11 cellular contexts compared by ENCODE assay signal in genomic region chr4:11397819-11398610, GRCh38. TPM values are rescaled to one million over a fixed set of nuclear protein-coding genes. Genes with fewer than 3 reads are reported as not detected.
DNase-seq lines count a peak whose midpoint lies in the region; ATAC-seq, FAIRE-seq and TF ChIP-seq lines count a peak whose summit lies in the region.
"Had no signal": no experiment of that assay in that cellular context is flagged by ENCODE, and none has a peak within 500 bp of the region (broad histone marks: within the 10 kb centered on the region; RNA-seq: fewer than 3 reads in every experiment).

No MANE protein-coding gene starts in this region.

- 90% methylated on average over 5 of the region's 5 CpGs for WGBS in smooth muscle cell (ENCODE audit: low lambda C conversion rate)
- WGBS in upper lobe of left lung, 2 donors = 73 to 75% methylated on average over 5 of the region's 5 CpGs

- no peak overlapping the region for H3K4me3 ChIP-seq in smooth muscle cell
- no peak overlapping the region for H3K4me3 ChIP-seq in upper lobe of left lung

- H4K20me1 ChIP-seq in smooth muscle cell (ENCODE audit: low read depth) = no peaks in the 10 kb centered on the region

- H3K4me2 ChIP-seq in smooth muscle cell = no peak overlapping the region

- H2AFZ ChIP-seq in smooth muscle cell (ENCODE audit: low read depth) = no peak overlapping the region

- no peak for TF ChIP-seq POLR2A in upper lobe of left lung (IDR thresholded peaks at IDR 0.05)

- no peaks in the 10 kb centered on the region for H3K79me2 ChIP-seq in smooth muscle cell (ENCODE audit: low read depth)

- peaks cover 7% of the 10 kb centered on the region for H3F3A ChIP-seq in smooth muscle cell (ENCODE audit: low read depth)

- no peaks in the 10 kb centered on the region for H3K27me3 ChIP-seq in smooth muscle cell (ENCODE audit: low read depth)
- H3K27me3 ChIP-seq in upper lobe of left lung = no peaks in the 10 kb centered on the region

- H3K9me3 ChIP-seq in smooth muscle cell (replicated peaks; ENCODE audit: low read depth) (no peaks in the 10 kb centered on the region), upper lobe of left lung (no peaks in the 10 kb centered on the region)

- H3K27ac ChIP-seq in smooth muscle cell (ENCODE audit: low read depth) (no peak overlapping the region), upper lobe of left lung (no peak overlapping the region)

- H3K4me1 ChIP-seq in smooth muscle cell (ENCODE audit: low read depth) (peaks cover 4% of the 10 kb centered on the region), upper lobe of left lung (no peaks in the 10 kb centered on the region)

- TF ChIP-seq EP300 in upper lobe of left lung (IDR thresholded peaks at IDR 0.05) = no peak

- FAIRE-seq in D721Med (lab: Jason Lieb, UNC) = no peak
- FAIRE-seq: HTR-8/SVneo had no signal

- H3K9ac ChIP-seq in smooth muscle cell (ENCODE audit: low read depth) = no peak overlapping the region

- peak; percentile 74 for ATAC-seq in GM18867 (IDR thresholded peaks at IDR 0.05; ENCODE audit: unreplicated experiment)
- ATAC-seq in GM21515 (IDR thresholded peaks at IDR 0.05; ENCODE audit: unreplicated experiment) = peak; percentile 66
- peak; percentile 65 for ATAC-seq in HG03097 (IDR thresholded peaks at IDR 0.05; ENCODE audit: low FRiP score, unreplicated experiment)
- no peak for ATAC-seq in upper lobe of left lung (ENCODE audit: low FRiP score in 2 of 2)

- TF ChIP-seq CTCF in smooth muscle cell (IDR thresholded peaks at IDR 0.05; ENCODE audit: borderline replicate concordance, insufficient read depth, poor library complexity, severe bottlenecking) (no peak), upper lobe of left lung (IDR thresholded peaks at IDR 0.05) (no peak), D721Med (IDR thresholded peaks at IDR 0.05; ENCODE audit: insufficient read depth, missing control alignments) (no peak)

- DNase-seq in islet precursor cell (peak; percentile 4), smooth muscle cell (lab: John Stamatoyannopoulos, UW; ENCODE audit: unreplicated experiment) (no peak), upper lobe of left lung (no peak), D721Med (ENCODE audit: insufficient read length, low spot score) (no peak)
- no peak for DNase-seq in central memory CD4-positive, alpha-beta T cell
- DNase-seq: midbrain, NCI-H2029 treated with DMSO at 0.1 percent for 48 hours had no signal

- no peaks in the 10 kb centered on the region for H3K36me3 ChIP-seq in smooth muscle cell (ENCODE audit: low read depth)
- H3K36me3 ChIP-seq in upper lobe of left lung = peaks cover 0 to 12% (median 0%) of the 10 kb centered on the region in 4 donors

RNA-seq across cellular contexts. Expression of gene HS3ST1, which starts 30.7 kb away (rescaled TPM):
- total RNA-seq in smooth muscle cell = 0.22 and 0.31 TPM in 2 replicates
- 0.65 and 3.1 TPM in 2 replicates for polyA plus RNA-seq in smooth muscle cell
- total RNA-seq in upper lobe of left lung = 10 to 100 TPM in 2 of 6 donors, 1 to 10 TPM in 4; 3.4 to 13.8 (median 7.2) TPM

Comparison
In these comparisons a context has a peak if more than half of its experiments do, and no peak if none do; other contexts are left out.
1. ATAC-seq: peak in GM18867 (single experiment), GM21515 (single experiment) and HG03097 (single experiment); none in upper lobe of left lung (0 of 2).